Comparison of ENCODE assay signal across 8 cellular contexts in the genomic region with DNA sequence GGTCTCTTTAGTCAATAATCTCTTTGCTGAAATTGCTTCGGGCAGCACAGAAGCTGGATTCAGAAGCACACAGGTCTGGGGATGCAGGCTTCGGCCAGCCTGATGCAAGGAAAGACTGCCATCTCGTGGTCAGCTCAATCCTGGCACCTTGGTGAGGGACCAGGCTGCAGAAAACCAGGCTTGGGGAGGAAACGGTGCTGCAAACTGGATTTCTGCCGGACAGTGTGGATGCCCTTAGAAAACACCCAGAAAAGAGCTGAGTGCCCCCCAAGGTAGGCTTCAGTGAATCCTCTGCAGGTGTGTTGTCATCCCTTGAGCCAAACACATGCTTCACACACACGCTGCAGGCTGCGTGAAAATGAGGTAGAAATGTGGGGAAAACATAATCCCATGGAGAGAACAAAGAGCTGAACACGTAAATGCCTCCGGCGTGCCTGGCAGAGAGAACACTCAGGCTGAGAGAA.
DNase-seq lines count a peak whose midpoint lies in the region; ATAC-seq, FAIRE-seq and TF ChIP-seq lines count a peak whose summit lies in the region.

No MANE protein-coding gene starts in this region.

- in situ Hi-C loops in astrocyte of the cerebellum (cut with HindIII; ENCODE audit: low sequenced_read_pairs) = no loop called here

- peaks cover 62% of the 10 kb centered on the region for H3K27me3 Mint-ChIP-seq in CD4-positive, alpha-beta T cell

- no peak overlapping the region for H3K27ac Mint-ChIP-seq in CD4-positive, alpha-beta T cell

- CTCF ChIA-PET in CD4-positive, alpha-beta T cell (lab: Charles Lee) = interaction anchor here (0.9 to 1.7 kb wide), 4 partner anchors 86 to 755 kb away, joined by 3 to 8 read pairs (median 6); no protein-coding TSS in a partner anchor

- no peak overlapping the region for H3K4me3 Mint-ChIP-seq in CD4-positive, alpha-beta T cell

- no peak for ATAC-seq in CD4-positive, alpha-beta T cell (ENCODE audit: poor library complexity)
- ATAC-seq in SK-N-SH treated with all-trans-retinoic acid at 6 μM for 48 hours = peak; percentile 99
- ATAC-seq in HG02571 (IDR thresholded peaks at IDR 0.05; ENCODE audit: unreplicated experiment) = no peak

- H3K9me3 Mint-ChIP-seq in CD4-positive, alpha-beta T cell = no peaks in the 10 kb centered on the region

- TF ChIP-seq CTCF in CD4-positive, alpha-beta T cell (IDR thresholded peaks at IDR 0.05) = peak; percentile 59
- TF ChIP-seq CTCF in astrocyte of the cerebellum (IDR thresholded peaks at IDR 0.05; ENCODE audit: low read depth, low read length, missing control alignments) = peak; percentile 84

- no peak overlapping the region for H3K4me3 ChIP-seq in astrocyte of the cerebellum (ENCODE audit: low read depth, low read length)

- peak; percentile 8 to 47 (median 24) for DNase-seq in CD4-positive, alpha-beta T cell
- DNase-seq in GM19239 (ENCODE audit: insufficient read length, low spot score) (peak; percentile 52), LHCN-M2 (ENCODE audit: low read depth) (peak; percentile 26), astrocyte of the cerebellum (ENCODE audit: low read depth) (peak; percentile 11), iPS-NIHi11 (ENCODE audit: low spot score) (peak; percentile 78)
- peak; percentile 8 to 35 for DNase-seq in stimulated activated CD4-positive, alpha-beta T cell treated with anti-CD3 and anti-CD28 coated beads, Interleukin-1b, Interleukin-23, amount 100 ng/mL, for 4 hours (ENCODE audit: low read depth in 2 of 2)

- no peaks in the 10 kb centered on the region for H3K27me3 ChIP-seq in CD4-positive, alpha-beta T cell (ENCODE audit: control insufficient read depth, insufficient read depth, low read length)

- intact Hi-C loops in CD4-positive, alpha-beta T cell (cut with DNase I, micrococcal nuclease) = loop anchor here (5.0 to 10.0 kb wide), 3 partner anchors 378 to 761 kb away; no protein-coding TSS in a partner anchor

- no peaks in the 10 kb centered on the region for H3K4me1 Mint-ChIP-seq in CD4-positive, alpha-beta T cell (ENCODE audit: low read depth)

- H3K36me3 Mint-ChIP-seq in CD4-positive, alpha-beta T cell (ENCODE audit: low read depth) = no peaks in the 10 kb centered on the region

- FAIRE-seq in GM19239 (lab: Jason Lieb, UNC) = peak; percentile 82

- POLR2A ChIA-PET in CD4-positive, alpha-beta T cell (lab: Charles Lee) = no interaction called here

- no peaks in the 10 kb centered on the region for H3K9me3 ChIP-seq in CD4-positive, alpha-beta T cell (ENCODE audit: control insufficient read depth, low read length)

- no peak overlapping the region for H3K27ac ChIP-seq in CD4-positive, alpha-beta T cell (ENCODE audit: low read depth, low read length)

TF ChIP-seq in SK-N-SH treated with all-trans-retinoic acid at 6 μM for 48 hours, 23 proteins besides CTCF, POLR2A, EP300 and RAD21:
- no peak for TF ChIP-seq SNAI2 (CRISPR knock-in tag; IDR thresholded peaks at IDR 0.05)
- no peak for TF ChIP-seq TOX (CRISPR knock-in tag; IDR thresholded peaks at IDR 0.05; ENCODE audit: borderline replicate concordance)
- no peak for TF ChIP-seq BACH2 (CRISPR knock-in tag; IDR thresholded peaks at IDR 0.05; ENCODE audit: borderline replicate concordance)
- TF ChIP-seq, protein P1, sequence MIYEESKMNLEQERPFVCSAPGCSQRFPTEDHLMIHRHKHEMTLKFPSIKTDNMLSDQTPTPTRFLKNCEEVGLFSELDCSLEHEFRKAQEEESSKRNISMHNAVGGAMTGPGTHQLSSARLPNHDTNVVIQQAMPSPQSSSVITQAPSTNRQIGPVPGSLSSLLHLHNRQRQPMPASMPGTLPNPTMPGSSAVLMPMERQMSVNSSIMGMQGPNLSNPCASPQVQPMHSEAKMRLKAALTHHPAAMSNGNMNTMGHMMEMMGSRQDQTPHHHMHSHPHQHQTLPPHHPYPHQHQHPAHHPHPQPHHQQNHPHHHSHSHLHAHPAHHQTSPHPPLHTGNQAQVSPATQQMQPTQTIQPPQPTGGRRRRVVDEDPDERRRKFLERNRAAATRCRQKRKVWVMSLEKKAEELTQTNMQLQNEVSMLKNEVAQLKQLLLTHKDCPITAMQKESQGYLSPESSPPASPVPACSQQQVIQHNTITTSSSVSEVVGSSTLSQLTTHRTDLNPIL (CRISPR knock-in tag; IDR thresholded peaks at IDR 0.05; ENCODE audit: low read depth) = no peak
- TF ChIP-seq RARB (CRISPR knock-in tag; IDR thresholded peaks at IDR 0.05) = no peak
- TF ChIP-seq PPARA (CRISPR knock-in tag; IDR thresholded peaks at IDR 0.05; ENCODE audit: borderline replicate concordance) = no peak
- TF ChIP-seq ZFP3 (CRISPR knock-in tag; IDR thresholded peaks at IDR 0.05) = no peak

Comparison
In these comparisons a context has a peak if more than half of its experiments do, and no peak if none do; other contexts are left out.
1. DNase-seq: peak in every context shown above with its lines; median percentile 78 in iPS-NIHi11; 52 in GM19239; 26 in LHCN-M2; 24 in CD4-positive, alpha-beta T cell; 22 in stimulated activated CD4-positive, alpha-beta T cell treated with anti-CD3 and anti-CD28 coated beads, Interleukin-1b, Interleukin-23, amount 100 ng/mL, for 4 hours; 11 in astrocyte of the cerebellum.